Comparison of ENCODE assay signal across 24 cellular contexts in genomic region chr12:16622315-16622714, GRCh38. TPM values are rescaled to one million over a fixed set of nuclear protein-coding genes. Genes with fewer than 3 reads are reported as not detected.
DNase-seq lines count a peak whose midpoint lies in the region; ATAC-seq, FAIRE-seq and TF ChIP-seq lines count a peak whose summit lies in the region.
"Had no signal": no experiment of that assay in that cellular context is flagged by ENCODE, and none has a peak within 500 bp of the region (broad histone marks: within the 10 kb centered on the region; RNA-seq: fewer than 3 reads in every experiment).

No MANE protein-coding gene starts in this region.

- H3K4me2 ChIP-seq in GM12878 (ENCODE audit: control insufficient read depth, insufficient read depth): no peak overlapping the region

- POLR2A ChIA-PET in GM12878 (lab: Charles Lee): no interaction called here

- TF ChIP-seq CTCF in GM12865 (IDR thresholded peaks at IDR 0.05; ENCODE audit: insufficient read depth, low read depth, low read length, missing control alignments): no peak
- TF ChIP-seq CTCF in GM12878 (IDR thresholded peaks at IDR 0.05 in 2 of 3, conservative IDR thresholded peaks at IDR 0.05 in 1 of 3; ENCODE audit: control insufficient read depth in 2 of 3, extremely low read depth in 1 of 3, insufficient read depth in 1 of 3, low read depth in 3 of 3, low read length in 3 of 3): peak; percentile 12 to 48 (median 12); a peak in 4 of 6 replicates

- TF ChIP-seq POLR2A in GM12878 (IDR thresholded peaks at IDR 0.05; ENCODE audit: low read depth, low read length) (no peak), GM18505 (IDR thresholded peaks at IDR 0.05; ENCODE audit: borderline replicate concordance, extremely low read depth, insufficient read depth, insufficient read length) (no peak)

- intact Hi-C loops in GM12878 (cut with micrococcal nuclease; ENCODE audit: unreplicated experiment): no loop called here
- intact Hi-C loops in activated CD4-positive, alpha-beta T cell treated with anti-CD3 and anti-CD28 coated beads, Interleukin-2, amount 10 ng/mL, durations not matched to agents 24 days and 14 days (cut with micrococcal nuclease): no loop called here

- no peaks in the 10 kb centered on the region for H3K27me3 ChIP-seq in GM12878 (replicated peaks in 1 of 2; ENCODE audit: control insufficient read depth in 2 of 2, insufficient read depth in 2 of 2, low read length in 1 of 2)
- H3K27me3 ChIP-seq: colonic mucosa had no signal

- no peaks in the 10 kb centered on the region for H3K9me3 Mint-ChIP-seq in activated CD4-positive, alpha-beta T cell treated with anti-CD3 and anti-CD28 coated beads, Interleukin-2, amount 10 ng/mL, durations not matched to agents 24 days and 14 days
- H3K9me3 Mint-ChIP-seq: activated CD4-positive, alpha-beta T cell treated with anti-CD3 and anti-CD28 coated beads, Interleukin-2, amount 10 ng/mL, durations not matched to agents 7 days and 5 days had no signal

- no peak overlapping the region for H3K4me3 Mint-ChIP-seq in activated CD4-positive, alpha-beta T cell treated with anti-CD3 and anti-CD28 coated beads, Interleukin-2, amount 10 ng/mL, durations not matched to agents 24 days and 14 days
- H3K4me3 Mint-ChIP-seq: activated CD4-positive, alpha-beta T cell treated with anti-CD3 and anti-CD28 coated beads, Interleukin-2, amount 10 ng/mL, durations not matched to agents 7 days and 5 days; activated naive CD4-positive, alpha-beta T cell treated with anti-CD3 and anti-CD28 coated beads, Interleukin-2, amount 10 ng/mL, durations not matched to agents 7 days and 5 days had no signal

- H3K9ac ChIP-seq in GM12878 (ENCODE audit: control insufficient read depth, insufficient read depth, low read length): no peak overlapping the region

- RAD21 ChIA-PET in GM12878 (lab: Charles Lee; ENCODE audit: unreplicated experiment): interaction anchor here (0.7 to 2.1 kb wide), 13 partner anchors 9 to 211 kb away, joined by 3 to 10 read pairs (median 5); partner anchors contain the start of gene LMO3

- H3K9me3 ChIP-seq in GM12878 (replicated peaks; ENCODE audit: control insufficient read depth, insufficient read depth, low read length): no peaks in the 10 kb centered on the region; the same call in 2 of the 3 replicates
- H3K9me3 ChIP-seq: Caco-2, colonic mucosa, thoracic aorta had no signal

- no peaks in the 10 kb centered on the region for H3K79me2 ChIP-seq in GM12878 (ENCODE audit: control insufficient read depth, insufficient read depth, low read length)

- H3K36me3 Mint-ChIP-seq in activated CD4-positive, alpha-beta T cell treated with anti-CD3 and anti-CD28 coated beads, Interleukin-2, amount 10 ng/mL, durations not matched to agents 24 days and 14 days (ENCODE audit: low read depth): no peaks in the 10 kb centered on the region
- H3K36me3 Mint-ChIP-seq: activated naive CD4-positive, alpha-beta T cell treated with anti-CD3 and anti-CD28 coated beads, Interleukin-2, amount 10 ng/mL, durations not matched to agents 7 days and 5 days had no signal

- FAIRE-seq in GM12878 (lab: Jason Lieb, UNC): no peak
- FAIRE-seq: G401.6, TTC549 had no signal

- BruUV-seq in GM12878 (replicated peaks; lab: Mats Ljungman, UMichigan): no TSS peak

- peak; percentile 42 for DNase-seq in GM12865 (ENCODE audit: low read depth)
- no peak for DNase-seq in GM12878 (ENCODE audit: low read depth, low spot score)
- no peak for DNase-seq in NCI-H2029 (lab: John Stamatoyannopoulos, UW)
- no peak for DNase-seq in activated CD4-positive, alpha-beta T cell treated with anti-CD3 and anti-CD28 coated beads, Interleukin-2, amount 10 ng/mL, durations not matched to agents 24 days and 14 days
- DNase-seq in ACHN: no peak
- DNase-seq: activated CD4-positive, alpha-beta T cell treated with anti-CD3 and anti-CD28 coated beads, Interleukin-2, amount 10 ng/mL, durations not matched to agents 7 days and 5 days; activated naive CD4-positive, alpha-beta T cell treated with anti-CD3 and anti-CD28 coated beads, Interleukin-2, amount 10 ng/mL, durations not matched to agents 7 days and 5 days; activated T-cell treated with anti-CD3 and anti-CD28 coated beads for 4 hours; Caco-2; colonic mucosa; Karpas-422; NCI-H1436 treated with DMSO at 0.1 percent for 48 hours; posterior cingulate gyrus had no signal

- in situ Hi-C loops in GM12878 (cut with MboI): no loop called here
- in situ Hi-C loops in ACHN (cut with HindIII; ENCODE audit: low pct_ligation_motif_present, low pct_unique_long_range_greater_than_20kb, low sequenced_read_pairs): no loop called here

- H3K4me3 ChIP-seq in GM12865 (ENCODE audit: low read depth, low read length) (no peak overlapping the region), GM12878 (no peak overlapping the region)
- H3K4me3 ChIP-seq: colonic mucosa, skin epidermis, thoracic aorta had no signal

- no peaks in the 10 kb centered on the region for H3K4me1 ChIP-seq in GM12878 (ENCODE audit: control insufficient read depth, insufficient read depth, low read length)
- H3K4me1 ChIP-seq: Caco-2, colonic mucosa had no signal

- no peak overlapping the region for H3K27ac Mint-ChIP-seq in activated CD4-positive, alpha-beta T cell treated with anti-CD3 and anti-CD28 coated beads, Interleukin-2, amount 10 ng/mL, durations not matched to agents 24 days and 14 days
- H3K27ac Mint-ChIP-seq: activated CD4-positive, alpha-beta T cell treated with anti-CD3 and anti-CD28 coated beads, Interleukin-2, amount 10 ng/mL, durations not matched to agents 7 days and 5 days; activated naive CD4-positive, alpha-beta T cell treated with anti-CD3 and anti-CD28 coated beads, Interleukin-2, amount 10 ng/mL, durations not matched to agents 7 days and 5 days had no signal

- peak; percentile 65 for TF ChIP-seq RAD21 in GM12878 (IDR thresholded peaks at IDR 0.05; ENCODE audit: insufficient read depth, low read depth, low read length)

- H4K20me1 ChIP-seq in GM12878 (ENCODE audit: control insufficient read depth, insufficient read depth): no peaks in the 10 kb centered on the region

- SMC1A ChIA-PET in GM12878 (lab: Charles Lee; ENCODE audit: uncharacterized antibody, unreplicated experiment): interaction anchor here (0.8 to 6.0 kb wide), 15 partner anchors 8 to 234 kb away, joined by 3 to 33 read pairs (median 4); no protein-coding TSS in a partner anchor

- H3K27me3 Mint-ChIP-seq in activated CD4-positive, alpha-beta T cell treated with anti-CD3 and anti-CD28 coated beads, Interleukin-2, amount 10 ng/mL, durations not matched to agents 24 days and 14 days: no peaks in the 10 kb centered on the region
- H3K27me3 Mint-ChIP-seq: activated CD4-positive, alpha-beta T cell treated with anti-CD3 and anti-CD28 coated beads, Interleukin-2, amount 10 ng/mL, durations not matched to agents 7 days and 5 days; activated naive CD4-positive, alpha-beta T cell treated with anti-CD3 and anti-CD28 coated beads, Interleukin-2, amount 10 ng/mL, durations not matched to agents 7 days and 5 days had no signal

- H3K27ac ChIP-seq in GM12878 (ENCODE audit: control insufficient read depth, insufficient read depth): no peak overlapping the region
- H3K27ac ChIP-seq: colonic mucosa, epithelial cell of prostate, skin epidermis, thoracic aorta had no signal

- no peaks in the 10 kb centered on the region for H3K36me3 ChIP-seq in GM12878 (ENCODE audit: control insufficient read depth in 2 of 2, insufficient read depth in 2 of 2, low read length in 1 of 2)
- H3K36me3 ChIP-seq: colonic mucosa, thoracic aorta had no signal

- H3K4me1 Mint-ChIP-seq in activated CD4-positive, alpha-beta T cell treated with anti-CD3 and anti-CD28 coated beads, Interleukin-2, amount 10 ng/mL, durations not matched to agents 24 days and 14 days: no peaks in the 10 kb centered on the region
- H3K4me1 Mint-ChIP-seq: activated CD4-positive, alpha-beta T cell treated with anti-CD3 and anti-CD28 coated beads, Interleukin-2, amount 10 ng/mL, durations not matched to agents 7 days and 5 days; activated naive CD4-positive, alpha-beta T cell treated with anti-CD3 and anti-CD28 coated beads, Interleukin-2, amount 10 ng/mL, durations not matched to agents 7 days and 5 days had no signal

- TF ChIP-seq EP300 in GM12878 (IDR thresholded peaks at IDR 0.05; ENCODE audit: borderline replicate concordance in 1 of 2, control insufficient read depth in 1 of 2, low read depth in 2 of 2, low read length in 2 of 2): no peak

- ATAC-seq in GM18870 (IDR thresholded peaks at IDR 0.05; ENCODE audit: unreplicated experiment): peak; percentile 70
- peak; percentile 86 for ATAC-seq in HG02885 (IDR thresholded peaks at IDR 0.05; ENCODE audit: poor library complexity, unreplicated experiment)
- ATAC-seq in GM12878: peak; percentile 79
- no peak for ATAC-seq in GM18505 (IDR thresholded peaks at IDR 0.05; ENCODE audit: unreplicated experiment)
- ATAC-seq: Panc1 had no signal

- no peak overlapping the region for H2AFZ ChIP-seq in GM12878 (ENCODE audit: control insufficient read depth, low read depth, low read length)

- 46% methylated on average over 2 of the region's 2 CpGs for WGBS in GM12878 (ENCODE audit: insufficient coverage, insufficient replicate concordance, low lambda C conversion rate, missing lambda C conversion rate)

- CTCF ChIA-PET in GM12878 (lab: Yijun Ruan, JAX): interaction anchor here (0.9 to 1.9 kb wide), 6 partner anchors 13 to 236 kb away, joined by 3 to 7 read pairs (median 4); no protein-coding TSS in a partner anchor

RNA-seq across cellular contexts. Expression of gene LMO3, which starts 16.4 kb away (rescaled TPM):
- 5.5 and 5.7 TPM in 2 replicates for total RNA-seq in GM12878 (2013; cell fraction: nucleolus; rRNA removed)
- total RNA-seq in GM12878 (2014; rRNA removed) (1.4 and 1.8 TPM in 2 replicates), GM12878 (2014; rRNA removed; fragmentation: Illumina TruSeq; extraction: Trizol) (2.1 and 2.6 TPM in 2 replicates), GM12878 (2021) (1.6 and 2.0 TPM in 2 replicates)
- polyA plus RNA-seq in GM12878 (2011; ENCODE audit: low read depth): 0.31 TPM
- polyA plus RNA-seq in GM12878 (2011; rRNA removed) (13.5 and 18.5 TPM in 2 replicates), GM12878 (2014; fragmentation: Illumina TruSeq; extraction: Trizol) (2.4 and 3.9 TPM in 2 replicates), GM12878 (2014; fragmentation: Nextera tagmentation; extraction: Ambion mirVana) (1 to 10 TPM; 1.8 to 2.0 TPM), GM12878 (2014; rRNA removed) (1.5 and 2.9 TPM in 2 replicates), GM12878 (2016; fragmentation: Nextera tagmentation; extraction: Ambion mirVana) (1 to 10 TPM; 1.6 to 1.7 TPM)
- 6.7 and 11.1 TPM in 2 replicates for polyA plus RNA-seq in GM12878 (2011; cell fraction: cytosol; rRNA removed)
- polyA plus RNA-seq in GM12878 (2011; cell fraction: nucleus; rRNA removed): 11.7 and 16.3 TPM in 2 replicates
- 0.96 and 1.7 TPM in 2 replicates for polyA plus RNA-seq in GM12878 (2012)
- 19.8 and 29.1 TPM in 2 replicates for polyA minus RNA-seq in GM12878 (2011; rRNA and poly(A)+ RNA removed)
- polyA minus RNA-seq in GM12878 (2011; cell fraction: cytosol; rRNA and poly(A)+ RNA removed): 4.4 and 8.0 TPM in 2 replicates
- 26.6 and 32.1 TPM in 2 replicates for polyA minus RNA-seq in GM12878 (2011; cell fraction: nucleus; rRNA and poly(A)+ RNA removed)
- not detected in 2 replicates for total RNA-seq in activated CD4-positive, alpha-beta T cell treated with anti-CD3 and anti-CD28 coated beads, Interleukin-2, amount 10 ng/mL, durations not matched to agents 24 days and 14 days
- total RNA-seq: activated CD4-positive, alpha-beta T cell treated with anti-CD3 and anti-CD28 coated beads, Interleukin-2, amount 10 ng/mL, durations not matched to agents 7 days and 5 days; Caco-2; liver; NCI-H460 had no signal
